In genomic region chr2:763766-764525, GRCh38 we compare ENCODE assay signal across 23 cellular contexts.
DNase-seq lines count a peak whose midpoint lies in the region; TF ChIP-seq lines count a peak whose summit lies in the region.
"Had no signal": no experiment of that assay in that cellular context is flagged by ENCODE, and none has a peak within 500 bp of the region (broad histone marks: within the 10 kb centered on the region; RNA-seq: fewer than 3 reads in every experiment).

No MANE protein-coding gene starts in this region.

- H3K27ac Mint-ChIP-seq in Calu3 (ENCODE audit: unreplicated experiment) = no peak overlapping the region
- H3K27ac Mint-ChIP-seq in nephron progenitor cell = no peak overlapping the region
- H3K27ac Mint-ChIP-seq: CD14-positive monocyte, T-helper 17 cell had no signal

- no peak overlapping the region for H3K4me3 Mint-ChIP-seq in Calu3 (ENCODE audit: low read depth, unreplicated experiment)
- H3K4me3 Mint-ChIP-seq in nephron progenitor cell = no peak overlapping the region
- H3K4me3 Mint-ChIP-seq: CD14-positive monocyte, T-helper 17 cell had no signal

- BruUV-seq in Calu3 (replicated peaks; lab: Mats Ljungman, UMichigan) = no TSS peak

- peak; percentile 9 for DNase-seq in AG04449 (ENCODE audit: low read depth, low spot score)
- peak; percentile 92 for DNase-seq in G401 (ENCODE audit: low spot score)
- DNase-seq in RWPE1 (ENCODE audit: low spot score) = peak; percentile 13
- peak; percentile 89 for DNase-seq in islet precursor cell
- DNase-seq in activated T-cell treated with anti-CD3 and anti-CD28 coated beads, Interleukin-2, amount 50 U/mL, for 1 hour = no peak
- DNase-seq in Calu3 = no peak
- DNase-seq in NK-92 (lab: John Stamatoyannopoulos, UW; ENCODE audit: unreplicated experiment) = no peak
- DNase-seq in nephron progenitor cell = no peak
- DNase-seq: amygdala; DMS153; NCI-H146; NCI-H2171; NCI-H69; stimulated activated CD8-positive, alpha-beta memory T cell treated with anti-CD3 and anti-CD28 coated beads, Interleukin-4, amount 100 ng/mL, for 48 hours; T-helper 17 cell; WERI-Rb-1 had no signal

- H3K4me3 ChIP-seq in AG04449 (ENCODE audit: low read depth, low read length) = no peak overlapping the region
- H3K4me3 ChIP-seq: cardiac muscle cell, gastroesophageal sphincter, lung, right atrium auricular region, vagina had no signal

- POLR2A ChIA-PET in AG04449 (lab: Yijun Ruan, JAX) = no interaction called here
- POLR2A ChIA-PET in RWPE1 (lab: Yijun Ruan, JAX; ENCODE audit: low non-redundant PET) = no interaction called here

- H3K4me1 Mint-ChIP-seq in Calu3 (ENCODE audit: low read depth, unreplicated experiment) (no peaks in the 10 kb centered on the region), nephron progenitor cell (peaks cover 42% of the 10 kb centered on the region)
- H3K4me1 Mint-ChIP-seq: CD14-positive monocyte had no signal

- no peak for TF ChIP-seq CTCF in AG04449 (IDR thresholded peaks at IDR 0.05; ENCODE audit: insufficient read depth, low read length, missing control alignments)
- TF ChIP-seq CTCF in RWPE1 (conservative IDR thresholded peaks at IDR 0.05; ENCODE audit: low read depth) = no peak
- TF ChIP-seq CTCF in Calu3 (IDR thresholded peaks at IDR 0.05; ENCODE audit: unreplicated experiment) = no peak
- no peak for TF ChIP-seq CTCF in nephron progenitor cell (IDR thresholded peaks at IDR 0.05)

- CTCF ChIA-PET in AG04449 (lab: Yijun Ruan, JAX) = no interaction called here
- CTCF ChIA-PET in RWPE1 (lab: Yijun Ruan, JAX) = no interaction called here
- CTCF ChIA-PET in Calu3 (lab: Charles Lee) = no interaction called here

- H3K27ac ChIP-seq in RWPE1 = no peak overlapping the region
- H3K27ac ChIP-seq: cardiac muscle cell, epithelial cell of prostate, gastroesophageal sphincter, right atrium auricular region, vagina, WERI-Rb-1 had no signal

- no peaks in the 10 kb centered on the region for H3K27me3 Mint-ChIP-seq in Calu3 (ENCODE audit: unreplicated experiment)
- H3K27me3 Mint-ChIP-seq in nephron progenitor cell (ENCODE audit: low read depth, poor library complexity) = no peaks in the 10 kb centered on the region

- H3K9me3 Mint-ChIP-seq in Calu3 (ENCODE audit: low read depth, unreplicated experiment) (peaks cover 13% of the 10 kb centered on the region), nephron progenitor cell (peaks cover 6% of the 10 kb centered on the region)

- no peaks in the 10 kb centered on the region for H3K36me3 Mint-ChIP-seq in Calu3 (ENCODE audit: insufficient read depth, unreplicated experiment)
- H3K36me3 Mint-ChIP-seq in nephron progenitor cell (ENCODE audit: low read depth) = no peaks in the 10 kb centered on the region
- H3K36me3 Mint-ChIP-seq: CD14-positive monocyte had no signal

- in situ Hi-C loops in G401 (cut with HindIII; ENCODE audit: low sequenced_read_pairs) = no loop called here

- intact Hi-C loops in Calu3 (cut with micrococcal nuclease; ENCODE audit: unreplicated experiment) = no loop called here

Comparison
In these comparisons a context has a peak if more than half of its experiments do, and no peak if none do; other contexts are left out.
1. DNase-seq: peak in AG04449 (single experiment), G401 (single experiment), RWPE1 (single experiment) and islet precursor cell (single experiment); none in activated T-cell treated with anti-CD3 and anti-CD28 coated beads, Interleukin-2, amount 50 U/mL, for 1 hour (single experiment), Calu3 (single experiment), NK-92 (single experiment) and nephron progenitor cell (single experiment).